In the genomic region with DNA sequence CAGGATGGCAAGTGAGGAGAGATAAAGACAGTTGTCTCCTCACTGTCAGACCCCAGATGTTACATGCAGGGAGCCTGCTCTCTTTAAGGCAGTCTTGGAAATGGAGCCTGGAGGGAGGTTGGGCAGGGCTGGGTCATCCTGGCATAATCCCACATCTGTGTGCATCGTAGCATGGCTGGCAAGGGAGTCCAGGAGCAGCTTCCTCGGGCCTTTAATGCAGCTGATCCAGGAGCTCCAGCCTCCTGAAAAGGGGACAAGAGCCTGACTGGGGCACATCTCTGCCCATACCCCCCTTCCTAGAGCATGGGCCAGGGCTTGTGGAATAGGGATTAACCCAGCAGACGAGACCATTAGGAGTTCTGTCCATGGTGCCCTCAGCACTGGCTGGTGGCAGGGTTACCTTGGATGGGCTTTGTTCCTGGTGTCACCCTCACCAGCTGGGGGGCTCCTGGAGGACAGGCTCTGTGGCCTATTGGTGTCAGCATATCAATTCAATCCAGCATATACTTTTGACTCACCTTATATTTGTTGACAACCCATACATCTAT, we compare ENCODE assay signal across 2 cellular contexts.
TF ChIP-seq lines count a peak whose summit lies in the region.

No MANE protein-coding gene starts in this region.

TF ChIP-seq in SK-N-SH, 30 proteins besides CTCF, POLR2A, EP300 and RAD21 (continued from another document):
- TF ChIP-seq, protein P1, sequence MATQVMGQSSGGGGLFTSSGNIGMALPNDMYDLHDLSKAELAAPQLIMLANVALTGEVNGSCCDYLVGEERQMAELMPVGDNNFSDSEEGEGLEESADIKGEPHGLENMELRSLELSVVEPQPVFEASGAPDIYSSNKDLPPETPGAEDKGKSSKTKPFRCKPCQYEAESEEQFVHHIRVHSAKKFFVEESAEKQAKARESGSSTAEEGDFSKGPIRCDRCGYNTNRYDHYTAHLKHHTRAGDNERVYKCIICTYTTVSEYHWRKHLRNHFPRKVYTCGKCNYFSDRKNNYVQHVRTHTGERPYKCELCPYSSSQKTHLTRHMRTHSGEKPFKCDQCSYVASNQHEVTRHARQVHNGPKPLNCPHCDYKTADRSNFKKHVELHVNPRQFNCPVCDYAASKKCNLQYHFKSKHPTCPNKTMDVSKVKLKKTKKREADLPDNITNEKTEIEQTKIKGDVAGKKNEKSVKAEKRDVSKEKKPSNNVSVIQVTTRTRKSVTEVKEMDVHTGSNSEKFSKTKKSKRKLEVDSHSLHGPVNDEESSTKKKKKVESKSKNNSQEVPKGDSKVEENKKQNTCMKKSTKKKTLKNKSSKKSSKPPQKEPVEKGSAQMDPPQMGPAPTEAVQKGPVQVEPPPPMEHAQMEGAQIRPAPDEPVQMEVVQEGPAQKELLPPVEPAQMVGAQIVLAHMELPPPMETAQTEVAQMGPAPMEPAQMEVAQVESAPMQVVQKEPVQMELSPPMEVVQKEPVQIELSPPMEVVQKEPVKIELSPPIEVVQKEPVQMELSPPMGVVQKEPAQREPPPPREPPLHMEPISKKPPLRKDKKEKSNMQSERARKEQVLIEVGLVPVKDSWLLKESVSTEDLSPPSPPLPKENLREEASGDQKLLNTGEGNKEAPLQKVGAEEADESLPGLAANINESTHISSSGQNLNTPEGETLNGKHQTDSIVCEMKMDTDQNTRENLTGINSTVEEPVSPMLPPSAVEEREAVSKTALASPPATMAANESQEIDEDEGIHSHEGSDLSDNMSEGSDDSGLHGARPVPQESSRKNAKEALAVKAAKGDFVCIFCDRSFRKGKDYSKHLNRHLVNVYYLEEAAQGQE (IDR thresholded peaks at IDR 0.05; ENCODE audit: low read depth, low read length), result 0 out of 2 replicates have a peak, but pooled peaks have one; percentile 20
- no peak for TF ChIP-seq GATA2 (CRISPR knock-in tag; IDR thresholded peaks at IDR 0.05)
TF ChIP-seq in SK-N-SH: peak in this region for 1.

TF ChIP-seq in SK-N-SH treated with all-trans-retinoic acid at 6 μM for 48 hours, 23 proteins besides CTCF, POLR2A, EP300 and RAD21 (continued from another document):
- no peak for TF ChIP-seq ZNF565 (CRISPR knock-in tag; conservative IDR thresholded peaks at IDR 0.05; ENCODE audit: low read depth)
- TF ChIP-seq, protein P2, sequence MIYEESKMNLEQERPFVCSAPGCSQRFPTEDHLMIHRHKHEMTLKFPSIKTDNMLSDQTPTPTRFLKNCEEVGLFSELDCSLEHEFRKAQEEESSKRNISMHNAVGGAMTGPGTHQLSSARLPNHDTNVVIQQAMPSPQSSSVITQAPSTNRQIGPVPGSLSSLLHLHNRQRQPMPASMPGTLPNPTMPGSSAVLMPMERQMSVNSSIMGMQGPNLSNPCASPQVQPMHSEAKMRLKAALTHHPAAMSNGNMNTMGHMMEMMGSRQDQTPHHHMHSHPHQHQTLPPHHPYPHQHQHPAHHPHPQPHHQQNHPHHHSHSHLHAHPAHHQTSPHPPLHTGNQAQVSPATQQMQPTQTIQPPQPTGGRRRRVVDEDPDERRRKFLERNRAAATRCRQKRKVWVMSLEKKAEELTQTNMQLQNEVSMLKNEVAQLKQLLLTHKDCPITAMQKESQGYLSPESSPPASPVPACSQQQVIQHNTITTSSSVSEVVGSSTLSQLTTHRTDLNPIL (CRISPR knock-in tag; IDR thresholded peaks at IDR 0.05; ENCODE audit: low read depth), result no peak
- no peak for TF ChIP-seq TOX (CRISPR knock-in tag; IDR thresholded peaks at IDR 0.05; ENCODE audit: borderline replicate concordance)
